ENCODE assay signal across 18 cellular contexts in the genomic region with DNA sequence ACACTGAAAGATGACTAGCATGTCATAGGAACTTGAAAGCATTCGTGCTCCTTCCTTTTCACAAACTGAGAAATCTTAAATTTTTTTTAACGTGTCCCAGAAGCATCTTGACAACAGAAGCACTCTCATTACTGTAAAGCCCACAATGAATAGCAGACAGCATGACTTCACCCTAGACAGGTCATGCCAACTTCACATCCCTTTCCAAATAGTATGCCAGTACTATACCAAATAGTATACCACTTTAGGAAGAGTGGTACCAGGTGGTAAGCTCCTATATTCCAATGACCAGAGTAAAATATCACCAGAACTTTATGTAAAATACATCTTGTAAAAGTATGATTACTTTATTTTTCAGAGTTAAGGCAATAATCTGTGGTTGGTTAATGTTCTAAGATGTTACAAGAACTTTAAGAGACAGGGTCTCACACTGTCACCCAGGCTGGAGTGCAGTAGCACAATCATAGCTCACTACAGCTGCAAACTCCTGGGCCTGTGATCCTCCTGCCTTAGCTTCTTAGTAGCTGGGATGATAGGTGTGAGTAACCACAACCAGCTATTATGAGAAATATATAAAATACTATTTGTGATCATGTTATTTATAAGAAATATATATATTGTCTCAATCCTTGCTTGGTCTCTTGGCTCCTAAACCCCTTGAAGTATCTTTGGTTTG.
"Had no signal": no experiment of that assay in that cellular context is flagged by ENCODE, and none has a peak within 500 bp of the region (broad histone marks: within the 10 kb centered on the region; RNA-seq: fewer than 3 reads in every experiment).

No MANE protein-coding gene starts in this region.

- ATAC-seq: effector memory CD8-positive, alpha-beta T cell; mucosa of descending colon; natural killer cell had no signal

- FAIRE-seq: urothelium cell line had no signal

- H3K4me1 ChIP-seq: parathyroid adenoma, suprapubic skin, thyroid gland had no signal

- H2AFZ ChIP-seq: parathyroid adenoma had no signal

- DNase-seq: effector memory CD8-positive, alpha-beta T cell; esophagus squamous epithelium; foreskin melanocyte; heart left ventricle; hippocampal formation; mucosa of descending colon; natural killer cell; nucleus accumbens; sigmoid colon; stimulated activated CD4-positive, alpha-beta T cell treated with anti-CD3 and anti-CD28 coated beads, Interleukin-2, amount 100 ng/mL, for 48 hours; stimulated activated naive CD4-positive, alpha-beta T cell treated with Interleukin-2 at 50 U/mL for 16 hours; thyroid gland had no signal

- H3K27ac ChIP-seq: epithelial cell of prostate, esophagus squamous epithelium, heart left ventricle, parathyroid adenoma, right atrium auricular region, sigmoid colon, skin epidermis, suprapubic skin, thyroid gland had no signal

- H3K4me3 ChIP-seq: esophagus squamous epithelium, heart left ventricle, mucosa of descending colon, right atrium auricular region, sigmoid colon, skin epidermis, suprapubic skin, thyroid gland had no signal

- H3K27me3 ChIP-seq: esophagus squamous epithelium, heart left ventricle, right atrium auricular region, sigmoid colon, suprapubic skin, thyroid gland had no signal

- H3K9ac ChIP-seq: parathyroid adenoma had no signal

- H3K9me3 ChIP-seq: esophagus squamous epithelium, mucosa of descending colon, right atrium auricular region, sigmoid colon, suprapubic skin, thyroid gland had no signal
